ENCODE assay signal across 14 cellular contexts in genomic region chr3:126957776-126958637, GRCh38. TPM values are rescaled to one million over a fixed set of nuclear protein-coding genes. Genes with fewer than 3 reads are reported as not detected.
DNase-seq lines count a peak whose midpoint lies in the region; ATAC-seq and TF ChIP-seq lines count a peak whose summit lies in the region.
"Had no signal": no experiment of that assay in that cellular context is flagged by ENCODE, and none has a peak within 500 bp of the region (broad histone marks: within the 10 kb centered on the region; RNA-seq: fewer than 3 reads in every experiment).

No MANE protein-coding gene starts in this region.

- no peaks in the 10 kb centered on the region for H3K27me3 ChIP-seq in left ventricle myocardium inferior (ENCODE audit: low read depth)
- no peaks in the 10 kb centered on the region for H3K27me3 ChIP-seq in heart right ventricle
- no peaks in the 10 kb centered on the region for H3K27me3 ChIP-seq in neuronal stem cell (ENCODE audit: control insufficient read depth in 3 of 3, insufficient read depth in 3 of 3, low read depth in 1 of 3, low read length in 3 of 3)
- no peaks in the 10 kb centered on the region for H3K27me3 ChIP-seq in tibial artery

- peak; percentile 4 for DNase-seq in left ventricle myocardium inferior
- no peak for DNase-seq in heart right ventricle
- DNase-seq in chondrocyte (ENCODE audit: low spot score): peak; percentile 79
- no peak for DNase-seq in neuronal stem cell (ENCODE audit: low spot score)
- peak; percentile 9 to 53 for DNase-seq in tibial artery
- no peak for DNase-seq in effector CD8-positive, alpha-beta T cell (lab: John Stamatoyannopoulos, UW)
- no peak for DNase-seq in GF-D8 (lab: John Stamatoyannopoulos, UW)
- no peak for DNase-seq in activated T-cell treated with anti-CD3 and anti-CD28 coated beads, Interleukin-2, amount 50 U/mL, for 48 hours
- DNase-seq: CD4-positive, CD25-positive, alpha-beta regulatory T cell; DMS53; NCI-H1105 treated with DMSO at 0.1 percent for 48 hours; NCI-H187 treated with DMSO at 0.1 percent for 48 hours had no signal

- no peaks in the 10 kb centered on the region for H3K9me3 ChIP-seq in left ventricle myocardium inferior (replicated peaks)
- no peaks in the 10 kb centered on the region for H3K9me3 ChIP-seq in heart right ventricle
- no peaks in the 10 kb centered on the region for H3K9me3 ChIP-seq in neuronal stem cell (replicated peaks in 1 of 2; ENCODE audit: control insufficient read depth in 2 of 2, insufficient read depth in 1 of 2, low read depth in 1 of 2, low read length in 2 of 2)
- H3K9me3 ChIP-seq in tibial artery: no peaks in the 10 kb centered on the region
- H3K9me3 ChIP-seq: A549 had no signal

- no peak overlapping the region for H3K27ac Mint-ChIP-seq in chondrocyte (ENCODE audit: unreplicated experiment)

- H3K36me3 ChIP-seq in left ventricle myocardium inferior (no peaks in the 10 kb centered on the region), heart right ventricle (no peaks in the 10 kb centered on the region), neuronal stem cell (replicated peaks in 1 of 2; ENCODE audit: control insufficient read depth in 2 of 2, insufficient read depth in 2 of 2, low read length in 2 of 2) (no peaks in the 10 kb centered on the region), tibial artery (no peaks in the 10 kb centered on the region)

- peaks cover 3% of the 10 kb centered on the region for H3K36me3 Mint-ChIP-seq in chondrocyte (ENCODE audit: low read depth)

- H4K8ac ChIP-seq in neuronal stem cell (ENCODE audit: low read depth, low read length): no peak overlapping the region

- intact Hi-C loops in left ventricle myocardium inferior (cut with micrococcal nuclease) (no loop called here), heart right ventricle (cut with DNase I) (no loop called here), tibial artery (cut with DNase I; ENCODE audit: low total_unique reads) (no loop called here)

- H3K79me1 ChIP-seq in neuronal stem cell (ENCODE audit: low read depth, low read length): no peaks in the 10 kb centered on the region

- 94 to 96% methylated on average over 14 of the region's 14 CpGs for WGBS in heart right ventricle, 2 donors
- WGBS in neuronal stem cell (ENCODE audit: extremely low coverage in 2 of 2, insufficient read length in 2 of 2, insufficient replicate concordance in 1 of 2), 2 donors: no CpG with 5 or more reads among the region's 14 CpGs

- no peak overlapping the region for H3K4ac ChIP-seq in neuronal stem cell (ENCODE audit: low read length)

- no peak for ATAC-seq in heart right ventricle
- ATAC-seq: A549, HCT116 had no signal

- H2BK5ac ChIP-seq in neuronal stem cell (ENCODE audit: low read length): no peak overlapping the region

- H3K9me3 Mint-ChIP-seq in chondrocyte (ENCODE audit: low read depth): no peaks in the 10 kb centered on the region
- H3K9me3 Mint-ChIP-seq: CD4-positive, CD25-positive, alpha-beta regulatory T cell had no signal

- peaks cover 18% of the 10 kb centered on the region for H3K4me1 Mint-ChIP-seq in chondrocyte (ENCODE audit: low read depth)
- H3K4me1 Mint-ChIP-seq: CD4-positive, CD25-positive, alpha-beta regulatory T cell had no signal

- TF ChIP-seq CTCF in left ventricle myocardium inferior (IDR thresholded peaks at IDR 0.05; ENCODE audit: borderline replicate concordance) (no peak), heart right ventricle (IDR thresholded peaks at IDR 0.05) (no peak), chondrocyte (IDR thresholded peaks at IDR 0.05) (no peak), tibial artery (IDR thresholded peaks at IDR 0.05) (no peak)

- no peaks in the 10 kb centered on the region for H3K27me3 Mint-ChIP-seq in chondrocyte (ENCODE audit: low read depth)
- H3K27me3 Mint-ChIP-seq: CD4-positive, CD25-positive, alpha-beta regulatory T cell had no signal

- peak overlapping the region; percentile 54 for H3K18ac ChIP-seq in neuronal stem cell (ENCODE audit: low read length)

- H3K27ac ChIP-seq in left ventricle myocardium inferior (replicated peaks): no peak overlapping the region
- H3K27ac ChIP-seq in heart right ventricle: no peak overlapping the region
- no peak overlapping the region for H3K27ac ChIP-seq in neuronal stem cell (replicated peaks; ENCODE audit: low read length)
- H3K27ac ChIP-seq in tibial artery: no peak overlapping the region
- H3K27ac ChIP-seq: A549 had no signal

- no peak overlapping the region for H3K14ac ChIP-seq in neuronal stem cell (ENCODE audit: low read length)

- H3K4me3 ChIP-seq in left ventricle myocardium inferior (no peak overlapping the region), heart right ventricle (no peak overlapping the region), neuronal stem cell (ENCODE audit: low read length in 2 of 2) (no peak overlapping the region), tibial artery (no peak overlapping the region)
- H3K4me3 ChIP-seq: A549 had no signal

- no peak overlapping the region for H2BK15ac ChIP-seq in neuronal stem cell (ENCODE audit: low read length)

- no peak overlapping the region for H2AFZ ChIP-seq in neuronal stem cell (ENCODE audit: low read length)

- H2AK5ac ChIP-seq in neuronal stem cell (ENCODE audit: low read depth, low read length): no peak overlapping the region

- peak overlapping the region; percentile 47 for H2BK120ac ChIP-seq in neuronal stem cell (ENCODE audit: low read depth, low read length)

- peak overlapping the region; percentile 46 for H4K91ac ChIP-seq in neuronal stem cell (ENCODE audit: low read depth, low read length, poor library complexity)

- H3K4me1 ChIP-seq in left ventricle myocardium inferior (peaks cover 25% of the 10 kb centered on the region), heart right ventricle (peaks cover 11 to 26% (median 24%) of the 10 kb centered on the region in 9 donors), neuronal stem cell (ENCODE audit: control insufficient read depth in 2 of 2, insufficient read depth in 1 of 2, low read depth in 1 of 2, low read length in 2 of 2) (peaks cover 11 to 13% of the 10 kb centered on the region in 2 donors), tibial artery (peaks cover 0 to 23% (median 11%) of the 10 kb centered on the region in 4 donors)

- H3K9ac ChIP-seq in neuronal stem cell (ENCODE audit: low read depth, low read length, poor library complexity): peak overlapping the region; percentile 46

- no peak overlapping the region for H2BK12ac ChIP-seq in neuronal stem cell (ENCODE audit: low read length)

- H3K4me3 Mint-ChIP-seq in chondrocyte (ENCODE audit: unreplicated experiment): no peak overlapping the region
- H3K4me3 Mint-ChIP-seq: CD4-positive, CD25-positive, alpha-beta regulatory T cell had no signal

- peak overlapping the region; percentile 14 for H3K23ac ChIP-seq in neuronal stem cell (ENCODE audit: low read depth, low read length, poor library complexity)

- H3K4me2 ChIP-seq in neuronal stem cell (ENCODE audit: insufficient read depth, low read length, poor library complexity, severe bottlenecking): no peak overlapping the region
- H3K4me2 ChIP-seq: A549 had no signal

RNA-seq across cellular contexts. Expression of gene PLXNA1, which starts 24.9 kb away (rescaled TPM):
- 26.4 TPM for total RNA-seq in left ventricle myocardium inferior
- total RNA-seq in heart right ventricle: 10 to 100 TPM; 19.0 to 29.7 (median 25.1) TPM
- 10 to 100 TPM; 14.3 to 14.8 TPM for polyA plus RNA-seq in heart right ventricle
- total RNA-seq in chondrocyte: 69.8 to 99.1 TPM (median 98.2 TPM) in 3 replicates
- 31.7 TPM for polyA plus RNA-seq in neuronal stem cell (2013, experiment 1 of 2)
- polyA plus RNA-seq in neuronal stem cell (2013, experiment 2 of 2): 32.1 TPM

Comparison
In these comparisons a context has a peak if more than half of its experiments do, and no peak if none do; other contexts are left out.
1. DNase-seq: peak in left ventricle myocardium inferior (single experiment), chondrocyte (single experiment) and tibial artery (2 of 2); none in heart right ventricle (0 of 2), neuronal stem cell (single experiment), effector CD8-positive, alpha-beta T cell (single experiment), GF-D8 (single experiment) and activated T-cell treated with anti-CD3 and anti-CD28 coated beads, Interleukin-2, amount 50 U/mL, for 48 hours (0 of 2).